ENCODE assay signal across 15 cellular contexts in the genomic region with DNA sequence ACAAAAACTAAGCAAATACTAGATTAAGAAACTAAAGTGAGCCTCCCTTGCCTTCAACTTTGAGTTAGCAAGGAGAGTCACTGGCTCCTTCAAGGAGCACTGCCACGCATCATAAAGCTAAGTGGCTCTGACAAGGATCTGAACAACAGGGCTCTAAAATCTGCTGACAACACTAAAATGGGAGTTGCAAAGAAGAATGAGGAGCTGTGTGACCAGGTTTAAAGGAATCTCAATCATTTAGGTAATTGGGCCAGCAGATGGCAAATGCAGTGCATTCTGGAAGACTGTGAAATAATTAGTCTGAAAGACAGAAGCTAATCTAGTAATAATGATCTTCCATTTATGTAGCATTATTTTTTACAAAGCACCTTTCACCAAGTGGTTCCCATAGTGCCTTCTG.
DNase-seq lines count a peak whose midpoint lies in the region; TF ChIP-seq lines count a peak whose summit lies in the region.
"Had no signal": no experiment of that assay in that cellular context is flagged by ENCODE, and none has a peak within 500 bp of the region (broad histone marks: within the 10 kb centered on the region; RNA-seq: fewer than 3 reads in every experiment).

No MANE protein-coding gene starts in this region.

- H3K4me3 ChIP-seq in epithelial cell of proximal tubule (ENCODE audit: low read depth, low read length), result no peak overlapping the region
- H3K4me3 ChIP-seq in osteoblast (ENCODE audit: insufficient read depth, low read length), result no peak overlapping the region
- H3K4me3 ChIP-seq: heart right ventricle had no signal

- peak overlapping the region; percentile 27 for H3K4me2 ChIP-seq in osteoblast (ENCODE audit: insufficient read depth, low read length)

- no peaks in the 10 kb centered on the region for H3K36me3 ChIP-seq in osteoblast (ENCODE audit: insufficient read depth, low read length)
- H3K36me3 ChIP-seq: heart right ventricle had no signal

- no peak overlapping the region for H2AFZ ChIP-seq in osteoblast (ENCODE audit: low read length)

- no peaks in the 10 kb centered on the region for H3K9me3 ChIP-seq in osteoblast (ENCODE audit: low read depth, low read length)

- H3K79me2 ChIP-seq in osteoblast (ENCODE audit: insufficient read depth, low read length), result no peaks in the 10 kb centered on the region

- H3K27ac ChIP-seq in osteoblast (ENCODE audit: low read depth, low read length), result no peak overlapping the region
- H3K27ac ChIP-seq: heart right ventricle had no signal

- no peaks in the 10 kb centered on the region for H4K20me1 ChIP-seq in osteoblast (ENCODE audit: insufficient read depth, low read length)

- DNase-seq in EH (ENCODE audit: low read depth) (peak; percentile 78), NCI-H69 (lab: John Stamatoyannopoulos, UW) (peak; percentile 13), epithelial cell of proximal tubule (ENCODE audit: low read depth) (peak; percentile 80), osteoblast (ENCODE audit: insufficient read length, low spot score, missing footprints) (no peak), dermis blood vessel endothelial cell (no peak), nucleus accumbens (lab: John Stamatoyannopoulos, UW) (no peak), ureter (ENCODE audit: low spot score) (no peak)
- DNase-seq in activated naive CD4-positive, alpha-beta T cell (lab: John Stamatoyannopoulos, UW), result no peak
- DNase-seq: activated CD4-positive, alpha-beta T cell treated with anti-CD3 and anti-CD28 coated beads for 4 hours; activated T-cell treated with anti-CD3 and anti-CD28 coated beads, Interleukin-2, amount 50 U/mL, for 72 hours; aorta; CD4-positive, alpha-beta memory T cell; effector CD8-positive, alpha-beta T cell; heart right ventricle; MV-4-11 had no signal

- no peaks in the 10 kb centered on the region for H3K27me3 ChIP-seq in osteoblast (ENCODE audit: insufficient read depth, low read length)
- H3K27me3 ChIP-seq: heart right ventricle had no signal

- peaks cover 15% of the 10 kb centered on the region for H3K4me1 ChIP-seq in osteoblast (ENCODE audit: insufficient read depth, low read length)
- H3K4me1 ChIP-seq: heart right ventricle had no signal

- TF ChIP-seq CTCF in epithelial cell of proximal tubule (conservative IDR thresholded peaks at IDR 0.05; ENCODE audit: low read depth, low read length), result no peak
- TF ChIP-seq CTCF in osteoblast (IDR thresholded peaks at IDR 0.05; ENCODE audit: extremely low read depth, low read depth, low read length), result no peak

Comparison
In these comparisons a context has a peak if more than half of its experiments do, and no peak if none do; other contexts are left out.
1. DNase-seq: peak in EH (single experiment), NCI-H69 (single experiment) and epithelial cell of proximal tubule (single experiment); none in osteoblast (single experiment), activated naive CD4-positive, alpha-beta T cell (0 of 4), dermis blood vessel endothelial cell (single experiment), nucleus accumbens (0 of 56) and ureter (single experiment).